In the genomic region with DNA sequence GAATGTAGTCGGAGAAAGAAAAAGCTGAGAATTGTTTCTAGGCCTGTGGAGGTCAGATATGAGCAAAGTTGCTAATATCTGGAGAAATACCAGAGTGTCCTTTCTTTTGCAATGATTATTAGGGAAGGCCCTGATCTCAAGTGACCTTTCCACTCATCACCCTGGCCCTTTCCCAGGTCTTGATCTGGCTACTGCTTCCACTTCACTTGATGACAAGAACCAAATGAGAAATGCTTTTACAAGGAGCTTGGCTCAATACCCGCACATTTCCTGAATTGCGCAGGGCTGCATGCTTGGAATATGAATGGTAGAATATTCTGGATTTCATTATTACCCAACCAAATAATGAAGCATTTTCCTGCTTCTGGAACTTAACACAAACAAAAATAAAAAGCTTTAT, we compare ENCODE assay signal across 19 cellular contexts.
DNase-seq lines count a peak whose midpoint lies in the region; ATAC-seq, FAIRE-seq and TF ChIP-seq lines count a peak whose summit lies in the region.
"Had no signal": no experiment of that assay in that cellular context is flagged by ENCODE, and none has a peak within 500 bp of the region (broad histone marks: within the 10 kb centered on the region; RNA-seq: fewer than 3 reads in every experiment).

No MANE protein-coding gene starts in this region.

- H3K4me1 ChIP-seq in astrocyte (ENCODE audit: insufficient read depth, low read length) (no peaks in the 10 kb centered on the region), heart right ventricle (peaks cover 0 to 15% (median 9%) of the 10 kb centered on the region in 9 donors), psoas muscle (no peaks in the 10 kb centered on the region)
- H3K4me1 ChIP-seq: HAP-1 had no signal

- H3K4me3 ChIP-seq in AG09309 (ENCODE audit: control insufficient read depth, low read depth, low read length) = no peak overlapping the region
- H3K4me3 ChIP-seq in astrocyte (ENCODE audit: insufficient read depth, low read depth, low read length) = no peak overlapping the region
- H3K4me3 ChIP-seq in heart right ventricle = no peak overlapping the region
- no peak overlapping the region for H3K4me3 ChIP-seq in psoas muscle
- H3K4me3 ChIP-seq: HAP-1, upper lobe of left lung had no signal

- TF ChIP-seq CTCF in AG09309 (IDR thresholded peaks at IDR 0.05; ENCODE audit: control insufficient read depth, insufficient read depth, low read depth, low read length, missing control alignments) = no peak
- TF ChIP-seq CTCF in astrocyte (IDR thresholded peaks at IDR 0.05; ENCODE audit: insufficient read depth, low read depth, low read length) = no peak
- no peak for TF ChIP-seq CTCF in heart right ventricle (IDR thresholded peaks at IDR 0.05)
- no peak for TF ChIP-seq CTCF in psoas muscle (IDR thresholded peaks at IDR 0.05)

- DNase-seq in AG09309 (ENCODE audit: low read depth) = peak; percentile 47
- peak; percentile 48 for DNase-seq in astrocyte (ENCODE audit: low read depth)
- peak; percentile 20 to 49 for DNase-seq in heart right ventricle
- peak; percentile 64 to 70 for DNase-seq in psoas muscle
- no peak for DNase-seq in superior temporal gyrus (ENCODE audit: extremely low spot score)
- no peak for DNase-seq in mesenteric fat pad (ENCODE audit: low spot score)
- DNase-seq in NCI-H2227 (lab: John Stamatoyannopoulos, UW; ENCODE audit: unreplicated experiment) = no peak
- DNase-seq in NCI-H524 (lab: John Stamatoyannopoulos, UW) = no peak
- DNase-seq: ACHN; activated CD4-positive, alpha-beta memory T cell treated with anti-CD3 and anti-CD28 coated beads, Interleukin-2, amount 10 ng/mL, durations not matched to agents 7 days and 5 days; hippocampal formation; naive thymus-derived CD8-positive, alpha-beta T cell; NCI-H2107; stimulated activated CD4-positive, alpha-beta T cell treated with anti-CD3 and anti-CD28 coated beads, Interleukin-1b, Interleukin-23, amount 100 ng/mL, for 48 hours; WERI-Rb-1 had no signal

- ATAC-seq in heart right ventricle = peak; percentile 66 to 94 (median 75)
- peak in 3 of 4 donors; percentile 21 to 63 (median 27) for ATAC-seq in psoas muscle
- ATAC-seq: left colon; naive thymus-derived CD8-positive, alpha-beta T cell had no signal

- no peaks in the 10 kb centered on the region for H3K9me3 ChIP-seq in astrocyte (ENCODE audit: insufficient read depth, low read depth, low read length)
- H3K9me3 ChIP-seq in heart right ventricle = no peaks in the 10 kb centered on the region
- no peaks in the 10 kb centered on the region for H3K9me3 ChIP-seq in psoas muscle
- H3K9me3 ChIP-seq: HAP-1, upper lobe of left lung had no signal

- no peaks in the 10 kb centered on the region for H3K4me1 Mint-ChIP-seq in astrocyte (ENCODE audit: low read depth, unreplicated experiment)
- H3K4me1 Mint-ChIP-seq: activated CD4-positive, alpha-beta memory T cell treated with anti-CD3 and anti-CD28 coated beads, Interleukin-2, amount 10 ng/mL, durations not matched to agents 7 days and 5 days had no signal

- 27 to 35% methylated on average over 3 of the region's 3 CpGs for WGBS in heart right ventricle, 2 donors
- WGBS in psoas muscle, 3 donors = 45 to 69% (median 56%) methylated on average over 3 of the region's 3 CpGs

- H3K36me3 ChIP-seq in astrocyte (ENCODE audit: insufficient read depth, low read length) (no peaks in the 10 kb centered on the region), heart right ventricle (no peaks in the 10 kb centered on the region), psoas muscle (ENCODE audit: insufficient read depth in 1 of 2, low read depth in 1 of 2) (no peaks in the 10 kb centered on the region)
- H3K36me3 ChIP-seq: HAP-1, upper lobe of left lung, WERI-Rb-1 had no signal

- no peak overlapping the region for H2AFZ ChIP-seq in astrocyte (ENCODE audit: low read depth, low read length)

- peaks cover 5% of the 10 kb centered on the region for H3K27me3 Mint-ChIP-seq in astrocyte (ENCODE audit: low read depth, unreplicated experiment)
- H3K27me3 Mint-ChIP-seq: activated CD4-positive, alpha-beta memory T cell treated with anti-CD3 and anti-CD28 coated beads, Interleukin-2, amount 10 ng/mL, durations not matched to agents 7 days and 5 days had no signal

- H3K9me3 Mint-ChIP-seq in astrocyte (ENCODE audit: unreplicated experiment) = peaks cover 2% of the 10 kb centered on the region
- H3K9me3 Mint-ChIP-seq: activated CD4-positive, alpha-beta memory T cell treated with anti-CD3 and anti-CD28 coated beads, Interleukin-2, amount 10 ng/mL, durations not matched to agents 7 days and 5 days; naive thymus-derived CD8-positive, alpha-beta T cell had no signal

- no peak overlapping the region for H3K4me2 ChIP-seq in astrocyte (ENCODE audit: low read length)

- intact Hi-C loops in heart right ventricle (cut with DNase I) (no loop called here), psoas muscle (cut with DNase I) (no loop called here)

- H3K4me3 Mint-ChIP-seq in astrocyte (ENCODE audit: unreplicated experiment) = no peak overlapping the region
- H3K4me3 Mint-ChIP-seq: activated CD4-positive, alpha-beta memory T cell treated with anti-CD3 and anti-CD28 coated beads, Interleukin-2, amount 10 ng/mL, durations not matched to agents 7 days and 5 days; naive thymus-derived CD8-positive, alpha-beta T cell had no signal

- H3K27me3 ChIP-seq in astrocyte (ENCODE audit: insufficient read depth, low read length) (no peaks in the 10 kb centered on the region), heart right ventricle (no peaks in the 10 kb centered on the region), psoas muscle (ENCODE audit: insufficient read depth in 3 of 3, low read length in 2 of 3) (no peaks in the 10 kb centered on the region)
- H3K27me3 ChIP-seq: upper lobe of left lung had no signal

- FAIRE-seq in astrocyte (lab: Jason Lieb, UNC) = no peak
- FAIRE-seq: colon had no signal

- no peak overlapping the region for H3K9ac ChIP-seq in astrocyte (ENCODE audit: low read length)

- no peaks in the 10 kb centered on the region for H3K79me2 ChIP-seq in astrocyte (ENCODE audit: insufficient read depth, low read length)

- no peaks in the 10 kb centered on the region for H3K36me3 Mint-ChIP-seq in astrocyte (ENCODE audit: low read depth, unreplicated experiment)
- H3K36me3 Mint-ChIP-seq: naive thymus-derived CD8-positive, alpha-beta T cell had no signal

- H3K27ac ChIP-seq in astrocyte (ENCODE audit: low read depth, low read length) = no peak overlapping the region
- H3K27ac ChIP-seq in heart right ventricle = peak overlapping the region in 1 of 10 donors; percentile 35
- H3K27ac ChIP-seq in psoas muscle = no peak overlapping the region
- H3K27ac ChIP-seq: upper lobe of left lung, WERI-Rb-1 had no signal

- no peaks in the 10 kb centered on the region for H4K20me1 ChIP-seq in astrocyte (ENCODE audit: insufficient read depth, low read length)

- no peak overlapping the region for H3K27ac Mint-ChIP-seq in astrocyte (ENCODE audit: unreplicated experiment)
- H3K27ac Mint-ChIP-seq: activated CD4-positive, alpha-beta memory T cell treated with anti-CD3 and anti-CD28 coated beads, Interleukin-2, amount 10 ng/mL, durations not matched to agents 7 days and 5 days had no signal

Comparison
In these comparisons a context has a peak if more than half of its experiments do, and no peak if none do; other contexts are left out.
1. DNase-seq: peak in AG09309 (single experiment), astrocyte (single experiment), heart right ventricle (2 of 2) and psoas muscle (2 of 2); none in superior temporal gyrus (single experiment), mesenteric fat pad (single experiment), NCI-H2227 (single experiment) and NCI-H524 (0 of 2).